Comparison of ENCODE assay signal across 8 cellular contexts in genomic region chr22:30575011-30575671, GRCh38. TPM values are rescaled to one million over a fixed set of nuclear protein-coding genes. Genes with fewer than 3 reads are reported as not detected.
DNase-seq lines count a peak whose midpoint lies in the region; ATAC-seq and TF ChIP-seq lines count a peak whose summit lies in the region.

No MANE protein-coding gene starts in this region.

- H3K36me3 Mint-ChIP-seq in activated T-cell treated with anti-CD3 and anti-CD28 coated beads, Interleukin-2, amount 50 U/mL, for 4 hours (ENCODE audit: insufficient read depth): peaks cover 35% of the 10 kb centered on the region
- H3K36me3 Mint-ChIP-seq in activated T-cell treated with anti-CD3 and anti-CD28 coated beads, Interleukin-2, amount 50 U/mL, for 24 hours (ENCODE audit: low read depth): no peaks in the 10 kb centered on the region
- H3K36me3 Mint-ChIP-seq in endothelial cell (ENCODE audit: low read depth, unreplicated experiment): peaks cover 24% of the 10 kb centered on the region
- peaks cover 23% of the 10 kb centered on the region for H3K36me3 Mint-ChIP-seq in activated CD4-positive, alpha-beta T cell treated with anti-CD3 and anti-CD28 coated beads, Interleukin-2, amount 10 ng/mL, durations not matched to agents 7 days and 5 days (ENCODE audit: low read depth)

- H3K27ac Mint-ChIP-seq in activated T-cell treated with anti-CD3 and anti-CD28 coated beads, Interleukin-2, amount 50 U/mL, for 24 hours: no peak overlapping the region
- H3K27ac Mint-ChIP-seq in endothelial cell (ENCODE audit: unreplicated experiment): no peak overlapping the region
- H3K27ac Mint-ChIP-seq in activated CD4-positive, alpha-beta T cell treated with anti-CD3 and anti-CD28 coated beads, Interleukin-2, amount 10 ng/mL, durations not matched to agents 7 days and 5 days: no peak overlapping the region

- POLR2A ChIA-PET in activated CD4-positive, alpha-beta T cell treated with anti-CD3 and anti-CD28 coated beads, Interleukin-2, amount 10 ng/mL, durations not matched to agents 7 days and 5 days (lab: Charles Lee): no interaction called here

- TF ChIP-seq CTCF in endothelial cell (IDR thresholded peaks at IDR 0.05; ENCODE audit: unreplicated experiment): no peak

- no peaks in the 10 kb centered on the region for H3K9me3 Mint-ChIP-seq in activated T-cell treated with anti-CD3 and anti-CD28 coated beads, Interleukin-2, amount 50 U/mL, for 4 hours
- no peaks in the 10 kb centered on the region for H3K9me3 Mint-ChIP-seq in activated T-cell treated with anti-CD3 and anti-CD28 coated beads, Interleukin-2, amount 50 U/mL, for 24 hours
- H3K9me3 Mint-ChIP-seq in endothelial cell (ENCODE audit: unreplicated experiment): no peaks in the 10 kb centered on the region
- H3K9me3 Mint-ChIP-seq in activated CD4-positive, alpha-beta T cell treated with anti-CD3 and anti-CD28 coated beads, Interleukin-2, amount 10 ng/mL, durations not matched to agents 7 days and 5 days: no peaks in the 10 kb centered on the region

- CTCF ChIA-PET in activated CD4-positive, alpha-beta T cell treated with anti-CD3 and anti-CD28 coated beads, Interleukin-2, amount 10 ng/mL, durations not matched to agents 7 days and 5 days (lab: Charles Lee): no interaction called here

- no peak for DNase-seq in activated T-cell treated with anti-CD3 and anti-CD28 coated beads, Interleukin-2, amount 50 U/mL, for 4 hours
- DNase-seq in activated T-cell treated with anti-CD3 and anti-CD28 coated beads, Interleukin-2, amount 50 U/mL, for 24 hours: no peak
- DNase-seq in endothelial cell (ENCODE audit: low spot score) (no peak), mucosa of gallbladder (ENCODE audit: low spot score) (peak; percentile 70), aorta (peak; percentile 81 to 84)
- no peak for DNase-seq in stimulated activated CD4-positive, alpha-beta T cell treated with anti-CD3 and anti-CD28 coated beads, Interleukin-4, amount 100 ng/mL, for 1 hour
- no peak for DNase-seq in activated CD4-positive, alpha-beta T cell treated with anti-CD3 and anti-CD28 coated beads, Interleukin-2, amount 10 ng/mL, durations not matched to agents 7 days and 5 days

- WGBS in aorta, 2 donors: 10 to 16% methylated on average over 12 of the region's 12 CpGs

- H3K4me3 ChIP-seq in aorta (ENCODE audit: low read length in 2 of 2): peak overlapping the region; percentile 3 to 24

- H3K4me1 ChIP-seq in aorta (ENCODE audit: control insufficient read depth in 1 of 2, insufficient read depth in 2 of 2, low read length in 2 of 2): peaks cover 0 to 3% of the 10 kb centered on the region in 2 donors

- no peaks in the 10 kb centered on the region for H3K27me3 ChIP-seq in aorta (ENCODE audit: control insufficient read depth in 1 of 2, insufficient read depth in 2 of 2, low read length in 1 of 2)

- peak; percentile 19 to 20 for ATAC-seq in activated T-cell treated with anti-CD3 and anti-CD28 coated beads, Interleukin-2, amount 50 U/mL, for 4 hours
- ATAC-seq in aorta (ENCODE audit: low FRiP score) (peak; percentile 72), HG02610 (IDR thresholded peaks at IDR 0.05; ENCODE audit: unreplicated experiment) (no peak)

- H3K27me3 Mint-ChIP-seq in activated T-cell treated with anti-CD3 and anti-CD28 coated beads, Interleukin-2, amount 50 U/mL, for 4 hours (ENCODE audit: low read depth): no peaks in the 10 kb centered on the region
- no peaks in the 10 kb centered on the region for H3K27me3 Mint-ChIP-seq in activated T-cell treated with anti-CD3 and anti-CD28 coated beads, Interleukin-2, amount 50 U/mL, for 24 hours
- H3K27me3 Mint-ChIP-seq in endothelial cell (ENCODE audit: unreplicated experiment): peaks cover 9% of the 10 kb centered on the region
- peaks cover 10% of the 10 kb centered on the region for H3K27me3 Mint-ChIP-seq in activated CD4-positive, alpha-beta T cell treated with anti-CD3 and anti-CD28 coated beads, Interleukin-2, amount 10 ng/mL, durations not matched to agents 7 days and 5 days

- peaks cover 4% of the 10 kb centered on the region for H3K4me1 Mint-ChIP-seq in activated T-cell treated with anti-CD3 and anti-CD28 coated beads, Interleukin-2, amount 50 U/mL, for 4 hours (ENCODE audit: low read depth)
- H3K4me1 Mint-ChIP-seq in activated T-cell treated with anti-CD3 and anti-CD28 coated beads, Interleukin-2, amount 50 U/mL, for 24 hours (ENCODE audit: low read depth): peaks cover 11% of the 10 kb centered on the region
- H3K4me1 Mint-ChIP-seq in endothelial cell (ENCODE audit: unreplicated experiment): peaks cover 2% of the 10 kb centered on the region
- H3K4me1 Mint-ChIP-seq in activated CD4-positive, alpha-beta T cell treated with anti-CD3 and anti-CD28 coated beads, Interleukin-2, amount 10 ng/mL, durations not matched to agents 7 days and 5 days: no peaks in the 10 kb centered on the region

- intact Hi-C loops in aorta (cut with DNase I): no loop called here

- peak overlapping the region in 1 of 2 donors; percentile 77 for H3K27ac ChIP-seq in aorta (ENCODE audit: low read depth in 1 of 2, low read length in 2 of 2)

- H3K36me3 ChIP-seq in aorta (ENCODE audit: control insufficient read depth in 1 of 2, insufficient read depth in 2 of 2, low read length in 1 of 2): peaks cover 0 to 4% of the 10 kb centered on the region in 2 donors

- no peak overlapping the region for H3K4me3 Mint-ChIP-seq in activated T-cell treated with anti-CD3 and anti-CD28 coated beads, Interleukin-2, amount 50 U/mL, for 4 hours
- no peak overlapping the region for H3K4me3 Mint-ChIP-seq in activated T-cell treated with anti-CD3 and anti-CD28 coated beads, Interleukin-2, amount 50 U/mL, for 24 hours
- H3K4me3 Mint-ChIP-seq in endothelial cell (ENCODE audit: unreplicated experiment): peak overlapping the region; percentile 86
- H3K4me3 Mint-ChIP-seq in activated CD4-positive, alpha-beta T cell treated with anti-CD3 and anti-CD28 coated beads, Interleukin-2, amount 10 ng/mL, durations not matched to agents 7 days and 5 days: no peak overlapping the region

- H3K9me3 ChIP-seq in aorta (ENCODE audit: control insufficient read depth, low read length): no peaks in the 10 kb centered on the region

RNA-seq across cellular contexts. Expression of gene GAL3ST1, which starts 0.7 kb away (rescaled TPM):
- under 1 TPM in 2 of 3 donors, not detected in 1; 0.16 to 0.38 TPM for total RNA-seq in activated T-cell treated with anti-CD3 and anti-CD28 coated beads, Interleukin-2, amount 50 U/mL, for 4 hours
- 3.0 TPM for total RNA-seq in endothelial cell (ENCODE audit: unreplicated experiment)
- 102 TPM for total RNA-seq in mucosa of gallbladder
- total RNA-seq in aorta: 1 to 10 TPM; 1.2 to 2.0 TPM
- 1 to 10 TPM; 3.2 to 9.3 TPM for polyA plus RNA-seq in aorta
- total RNA-seq in activated CD4-positive, alpha-beta T cell treated with anti-CD3 and anti-CD28 coated beads, Interleukin-2, amount 10 ng/mL, durations not matched to agents 7 days and 5 days: not detected

RNA-seq across cellular contexts. Expression of gene PES1, which starts 16.6 kb away (rescaled TPM):
- total RNA-seq in activated T-cell treated with anti-CD3 and anti-CD28 coated beads, Interleukin-2, amount 50 U/mL, for 4 hours: 100 to 1,000 TPM; 312 to 373 (median 336) TPM
- total RNA-seq in endothelial cell (ENCODE audit: unreplicated experiment) (84.0 TPM), mucosa of gallbladder (62.6 TPM), aorta (10 to 100 TPM; 36.5 to 42.4 TPM)
- polyA plus RNA-seq in aorta: 10 to 100 TPM; 31.7 to 52.3 TPM
- 10 to 100 TPM; 58.5 to 62.7 TPM for total RNA-seq in activated CD4-positive, alpha-beta T cell treated with anti-CD3 and anti-CD28 coated beads, Interleukin-2, amount 10 ng/mL, durations not matched to agents 7 days and 5 days

RNA-seq across cellular contexts. Expression of gene SEC14L6, which starts 28.6 kb away (rescaled TPM):
- not detected for total RNA-seq in activated T-cell treated with anti-CD3 and anti-CD28 coated beads, Interleukin-2, amount 50 U/mL, for 4 hours
- total RNA-seq in endothelial cell (ENCODE audit: unreplicated experiment) (1.4 TPM), mucosa of gallbladder (6.0 TPM), aorta (1 to 10 TPM in 1 of 2 donors, under 1 TPM in 1; 0.13 to 1.7 TPM)
- 1 to 10 TPM in 1 of 2 donors, under 1 TPM in 1; 0.75 to 2.2 TPM for polyA plus RNA-seq in aorta
- not detected for total RNA-seq in activated CD4-positive, alpha-beta T cell treated with anti-CD3 and anti-CD28 coated beads, Interleukin-2, amount 10 ng/mL, durations not matched to agents 7 days and 5 days

RNA-seq across cellular contexts. Expression of gene TCN2, which starts 31.8 kb away (rescaled TPM):
- total RNA-seq in activated T-cell treated with anti-CD3 and anti-CD28 coated beads, Interleukin-2, amount 50 U/mL, for 4 hours: under 1 TPM in 2 of 3 donors, not detected in 1; 0.26 to 0.46 TPM
- total RNA-seq in endothelial cell (ENCODE audit: unreplicated experiment) (59.5 TPM), mucosa of gallbladder (186 TPM), aorta (10 to 100 TPM; 30.8 to 31.3 TPM)
- polyA plus RNA-seq in aorta: 10 to 100 TPM in 1 of 2 donors, 1 to 10 TPM in 1; 6.3 to 18.4 TPM
- total RNA-seq in activated CD4-positive, alpha-beta T cell treated with anti-CD3 and anti-CD28 coated beads, Interleukin-2, amount 10 ng/mL, durations not matched to agents 7 days and 5 days: under 1 TPM; 0.32 to 0.54 TPM

Comparison
In these comparisons a context has a peak if more than half of its experiments do, and no peak if none do; other contexts are left out.
1. DNase-seq: peak in mucosa of gallbladder (single experiment) and aorta (2 of 2); none in activated T-cell treated with anti-CD3 and anti-CD28 coated beads, Interleukin-2, amount 50 U/mL, for 4 hours (single experiment), activated T-cell treated with anti-CD3 and anti-CD28 coated beads, Interleukin-2, amount 50 U/mL, for 24 hours (single experiment), endothelial cell (single experiment), stimulated activated CD4-positive, alpha-beta T cell treated with anti-CD3 and anti-CD28 coated beads, Interleukin-4, amount 100 ng/mL, for 1 hour (single experiment) and activated CD4-positive, alpha-beta T cell treated with anti-CD3 and anti-CD28 coated beads, Interleukin-2, amount 10 ng/mL, durations not matched to agents 7 days and 5 days (single experiment).
2. RNA of gene GAL3ST1, which starts 0.7 kb away (total RNA-seq): 102 TPM in mucosa of gallbladder (single experiment); 3.0 TPM in endothelial cell (single experiment), 1.2 to 2.0 TPM in aorta, 0.16 to 0.38 TPM in activated T-cell treated with anti-CD3 and anti-CD28 coated beads, Interleukin-2, amount 50 U/mL, for 4 hours and not detected in activated CD4-positive, alpha-beta T cell treated with anti-CD3 and anti-CD28 coated beads, Interleukin-2, amount 10 ng/mL, durations not matched to agents 7 days and 5 days; every median in the first group is over 10 times any median in the second.